Comparison of ENCODE assay signal across 8 cellular contexts in genomic region chr13:44141725-44142539, GRCh38.
DNase-seq lines count a peak whose midpoint lies in the region; ATAC-seq and TF ChIP-seq lines count a peak whose summit lies in the region.

No MANE protein-coding gene starts in this region.

- H3K27ac ChIP-seq in DOHH2 (ENCODE audit: low read depth, low read length) = peak overlapping the region; percentile 60
- H3K27ac ChIP-seq in KOPT-K1 (ENCODE audit: low read depth, low read length, poor library complexity, severe bottlenecking) = peak overlapping the region; percentile 81

- peaks cover 18 to 22% of the 10 kb centered on the region in 2 donors for H3K4me1 Mint-ChIP-seq in natural killer cell treated with Interleukin-12 subunit alpha and Interleukin-12 subunit beta and Interleukin-15 and Interleukin-18, amount 100 ng/mL, for 72 hours (ENCODE audit: low read depth in 2 of 2)

- H3K9me3 ChIP-seq in DOHH2 (ENCODE audit: control insufficient read depth, insufficient read depth, low read length) = no peaks in the 10 kb centered on the region
- no peaks in the 10 kb centered on the region for H3K9me3 ChIP-seq in KOPT-K1 (ENCODE audit: insufficient read depth, low read length, poor library complexity, severe bottlenecking)

- H3K36me3 Mint-ChIP-seq in natural killer cell treated with Interleukin-12 subunit alpha and Interleukin-12 subunit beta and Interleukin-15 and Interleukin-18, amount 100 ng/mL, for 72 hours = no peaks in the 10 kb centered on the region

- peak overlapping the region; percentile 92 for H3K4me2 ChIP-seq in DOHH2 (ENCODE audit: low read length)

- no peaks in the 10 kb centered on the region for H3K9me2 ChIP-seq in DOHH2 (replicated peaks; ENCODE audit: control insufficient read depth, low read length)

- H4K20me1 ChIP-seq in DOHH2 (ENCODE audit: control insufficient read depth, insufficient read depth, low read depth, low read length) = no peaks in the 10 kb centered on the region

- peak; percentile 100 for ATAC-seq in GM21825 (IDR thresholded peaks at IDR 0.05; ENCODE audit: unreplicated experiment)
- peak; percentile 100 for ATAC-seq in natural killer cell treated with Interleukin-12 subunit alpha and Interleukin-12 subunit beta and Interleukin-15 and Interleukin-18, amount 100 ng/mL, for 72 hours
- ATAC-seq in stimulated activated naive CD8-positive, alpha-beta T cell treated with anti-CD3 and anti-CD28 coated beads, Interleukin-15, Interleukin-2, amounts not matched to agents 100 U/mL and 50 U/mL, for 24 hours = peak; percentile 99

- DNase-seq in RKO (ENCODE audit: low spot score) = peak; percentile 95
- DNase-seq in activated T-helper 9 cell treated with anti-CD3 and anti-CD28 coated beads, Interleukin-2, amount 50 U/mL, for 16 hours (ENCODE audit: low read depth) = peak; percentile 90
- DNase-seq in fibroblast of pulmonary artery (ENCODE audit: low read depth) = peak; percentile 96
- peak; percentile 98 for DNase-seq in natural killer cell treated with Interleukin-12 subunit alpha and Interleukin-12 subunit beta and Interleukin-15 and Interleukin-18, amount 100 ng/mL, for 72 hours (ENCODE audit: low spot score)
- DNase-seq in stimulated activated naive CD8-positive, alpha-beta T cell treated with anti-CD3 and anti-CD28 coated beads, Interleukin-15, Interleukin-2, amounts not matched to agents 100 U/mL and 50 U/mL, for 24 hours = peak; percentile 99

- H3K9me3 Mint-ChIP-seq in natural killer cell treated with Interleukin-12 subunit alpha and Interleukin-12 subunit beta and Interleukin-15 and Interleukin-18, amount 100 ng/mL, for 72 hours = no peaks in the 10 kb centered on the region

- no peak for TF ChIP-seq CTCF in DOHH2 (IDR thresholded peaks at IDR 0.05; ENCODE audit: low read depth, low read length, poor library complexity, severe bottlenecking)
- TF ChIP-seq CTCF in fibroblast of pulmonary artery (IDR thresholded peaks at IDR 0.05; ENCODE audit: low read length, missing control alignments) = no peak

- peaks cover 5% of the 10 kb centered on the region for H3K36me3 ChIP-seq in DOHH2 (ENCODE audit: control insufficient read depth, low read length)
- no peaks in the 10 kb centered on the region for H3K36me3 ChIP-seq in KOPT-K1 (ENCODE audit: insufficient read depth, low read length)

- peak overlapping the region; percentile 89 for H3K4me3 Mint-ChIP-seq in natural killer cell treated with Interleukin-12 subunit alpha and Interleukin-12 subunit beta and Interleukin-15 and Interleukin-18, amount 100 ng/mL, for 72 hours

- peak overlapping the region; percentile 84 to 93 for H3K27ac Mint-ChIP-seq in natural killer cell treated with Interleukin-12 subunit alpha and Interleukin-12 subunit beta and Interleukin-15 and Interleukin-18, amount 100 ng/mL, for 72 hours

- peak overlapping the region; percentile 97 for H3K4me3 ChIP-seq in DOHH2 (ENCODE audit: low read length)
- H3K4me3 ChIP-seq in fibroblast of pulmonary artery (replicated peaks; ENCODE audit: low read depth, low read length) = peak overlapping the region; percentile 67

- H3F3A ChIP-seq in DOHH2 (ENCODE audit: control insufficient read depth, insufficient read depth) = no peaks in the 10 kb centered on the region

- no peaks in the 10 kb centered on the region for H3K27me3 ChIP-seq in DOHH2 (ENCODE audit: control insufficient read depth, low read length)

- peaks cover 9% of the 10 kb centered on the region for H3K79me2 ChIP-seq in DOHH2 (ENCODE audit: control insufficient read depth, low read length)

- H3K27me3 Mint-ChIP-seq in natural killer cell treated with Interleukin-12 subunit alpha and Interleukin-12 subunit beta and Interleukin-15 and Interleukin-18, amount 100 ng/mL, for 72 hours = peaks cover 3 to 7% of the 10 kb centered on the region in 2 donors

- peaks cover 59% of the 10 kb centered on the region for H3K4me1 ChIP-seq in DOHH2 (ENCODE audit: control insufficient read depth, low read length)

Comparison
In these comparisons a context has a peak if more than half of its experiments do, and no peak if none do; other contexts are left out.
1. Peak in every context shown above with its lines: DNase-seq, ATAC-seq, H3K4me3 ChIP-seq and H3K27ac ChIP-seq.